ENCODE assay signal across 1 cellular context in the genomic region with DNA sequence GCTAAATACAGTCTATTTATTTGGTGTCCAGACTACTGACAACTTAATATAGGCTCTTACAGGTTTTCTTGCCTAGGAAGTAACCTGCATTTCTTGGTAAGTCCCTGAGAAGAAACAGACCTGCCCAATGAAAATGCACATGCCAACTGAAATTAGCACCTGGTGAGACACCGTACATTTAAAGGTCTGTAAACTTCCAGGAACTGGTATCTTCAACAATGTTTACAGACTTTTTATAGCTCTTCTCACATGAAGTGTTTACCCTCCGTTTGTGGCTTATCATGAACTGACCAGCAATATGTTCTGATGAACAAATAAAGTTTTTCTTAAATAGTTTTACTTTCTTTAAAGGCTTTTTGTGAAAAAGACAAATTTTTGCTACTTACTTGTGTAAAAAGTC.
TF ChIP-seq lines count a peak whose summit lies in the region.

No MANE protein-coding gene starts in this region.

TF ChIP-seq in IMR-90, 13 proteins besides CTCF, POLR2A, EP300 and RAD21:
- TF ChIP-seq, protein P1, sequence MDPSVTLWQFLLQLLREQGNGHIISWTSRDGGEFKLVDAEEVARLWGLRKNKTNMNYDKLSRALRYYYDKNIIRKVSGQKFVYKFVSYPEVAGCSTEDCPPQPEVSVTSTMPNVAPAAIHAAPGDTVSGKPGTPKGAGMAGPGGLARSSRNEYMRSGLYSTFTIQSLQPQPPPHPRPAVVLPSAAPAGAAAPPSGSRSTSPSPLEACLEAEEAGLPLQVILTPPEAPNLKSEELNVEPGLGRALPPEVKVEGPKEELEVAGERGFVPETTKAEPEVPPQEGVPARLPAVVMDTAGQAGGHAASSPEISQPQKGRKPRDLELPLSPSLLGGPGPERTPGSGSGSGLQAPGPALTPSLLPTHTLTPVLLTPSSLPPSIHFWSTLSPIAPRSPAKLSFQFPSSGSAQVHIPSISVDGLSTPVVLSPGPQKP (IDR thresholded peaks at IDR 0.05; ENCODE audit: borderline replicate concordance, low read depth, low read length), result no peak
- no peak for TF ChIP-seq RFX5 (IDR thresholded peaks at IDR 0.05; ENCODE audit: low read depth, low read length)
- no peak for TF ChIP-seq CEBPB (IDR thresholded peaks at IDR 0.05; ENCODE audit: low read depth, low read length)
- TF ChIP-seq CHD1 (IDR thresholded peaks at IDR 0.05; ENCODE audit: low read depth, low read length), result no peak
- TF ChIP-seq RCOR1 (IDR thresholded peaks at IDR 0.05; ENCODE audit: insufficient replicate concordance, low read length), result no peak
